In the genomic region with DNA sequence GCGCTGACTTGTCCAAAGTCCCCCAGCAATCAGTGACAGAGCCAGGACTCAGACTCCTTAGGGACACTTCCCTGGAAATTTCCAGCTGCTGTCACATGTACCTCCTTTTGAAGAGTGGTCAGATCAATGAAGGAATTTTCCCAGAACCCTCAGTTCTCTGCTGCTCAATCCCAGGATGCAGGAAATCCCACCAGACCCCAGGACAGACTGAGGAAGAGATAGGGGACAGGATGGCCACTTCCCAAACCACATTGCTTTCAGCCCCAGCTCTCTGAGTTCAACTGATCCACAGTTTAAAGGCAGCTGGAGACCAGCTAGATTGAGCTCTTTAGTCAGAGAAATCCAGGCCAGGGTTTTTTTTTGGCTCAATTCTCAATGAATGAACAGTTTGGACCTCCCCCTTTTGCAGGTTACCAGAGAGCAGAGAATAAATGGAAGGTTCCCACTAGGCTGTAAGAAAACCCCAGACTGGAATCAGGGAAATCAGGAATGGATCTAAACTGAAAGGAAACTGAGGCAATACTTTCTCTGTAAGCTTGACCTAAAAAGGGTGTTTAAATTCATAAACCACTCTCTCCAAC, we compare ENCODE assay signal across 8 cellular contexts. TPM values are rescaled to one million over a fixed set of nuclear protein-coding genes. Genes with fewer than 3 reads are reported as not detected.
DNase-seq lines count a peak whose midpoint lies in the region; ATAC-seq, FAIRE-seq and TF ChIP-seq lines count a peak whose summit lies in the region.

No MANE protein-coding gene starts in this region.

- no peak overlapping the region for H3K4me3 ChIP-seq in bronchial epithelial cell (ENCODE audit: low read depth, low read length)

- in situ Hi-C loops in GM13977 (cut with MboI; ENCODE audit: low pct_unique_long_range_greater_than_20kb, low sequenced_read_pairs, unreplicated experiment): no loop called here

- H3K36me3 ChIP-seq in bronchial epithelial cell (ENCODE audit: control insufficient read depth, insufficient read depth, low read length): no peaks in the 10 kb centered on the region

- peaks cover 6% of the 10 kb centered on the region for H3K27me3 ChIP-seq in bronchial epithelial cell (ENCODE audit: control insufficient read depth, insufficient read depth, low read length)

- no peak for TF ChIP-seq CTCF in GM13977 (IDR thresholded peaks at IDR 0.05; ENCODE audit: extremely low read depth, insufficient read depth, missing control alignments)
- TF ChIP-seq CTCF in bronchial epithelial cell (IDR thresholded peaks at IDR 0.05; ENCODE audit: insufficient read depth, low read length, severe bottlenecking): no peak

- ATAC-seq in GM21723 (IDR thresholded peaks at IDR 0.05; ENCODE audit: unreplicated experiment) (no peak), GM21737 (IDR thresholded peaks at IDR 0.05; ENCODE audit: unreplicated experiment) (no peak)

- peak; percentile 72 for DNase-seq in AG08396 (ENCODE audit: low spot score)
- DNase-seq in GM13977 (ENCODE audit: low spot score): peak; percentile 79
- peak; percentile 60 for DNase-seq in NCI-H345 treated with DMSO at 0.1 percent for 48 hours (lab: John Stamatoyannopoulos, UW; ENCODE audit: unreplicated experiment)
- peak; percentile 55 for DNase-seq in bronchial epithelial cell (ENCODE audit: low read depth)
- DNase-seq in medulla oblongata (ENCODE audit: extremely low spot score): peak; percentile 74
- no peak for DNase-seq in stimulated activated CD4-positive, alpha-beta T cell treated with anti-CD3 and anti-CD28 coated beads, Interleukin-15, amount 100 ng/mL, for 24 hours

- FAIRE-seq in bronchial epithelial cell (lab: Jason Lieb, UNC): peak; percentile 23

RNA-seq across cellular contexts. Expression of gene CYP1A1, which starts 1.5 kb away (rescaled TPM):
- total RNA-seq in bronchial epithelial cell: 0.26 TPM in 2 replicates

RNA-seq across cellular contexts. Expression of gene CYP1A2, which starts 24.8 kb away (rescaled TPM):
- total RNA-seq in bronchial epithelial cell: not detected in 2 replicates

RNA-seq across cellular contexts. Expression of gene EDC3, which starts 28.0 kb away (rescaled TPM):
- total RNA-seq in bronchial epithelial cell: 6.1 and 8.6 TPM in 2 replicates

RNA-seq across cellular contexts. Expression of gene CSK, which starts 58.0 kb away (rescaled TPM):
- 28.9 and 29.2 TPM in 2 replicates for total RNA-seq in bronchial epithelial cell
